7 cellular contexts compared by ENCODE assay signal in genomic region chr2:234500394-234501006, GRCh38. TPM values are rescaled to one million over a fixed set of nuclear protein-coding genes. Genes with fewer than 3 reads are reported as not detected.
DNase-seq lines count a peak whose midpoint lies in the region; TF ChIP-seq lines count a peak whose summit lies in the region.

No MANE protein-coding gene starts in this region.

- peak; percentile 40 for DNase-seq in NCI-H1105 (lab: John Stamatoyannopoulos, UW)
- DNase-seq in UCSD-AML1 (lab: John Stamatoyannopoulos, UW; ENCODE audit: unreplicated experiment), result peak; percentile 35
- DNase-seq in mammary epithelial cell, result peak; percentile 47
- DNase-seq in left kidney (ENCODE audit: low read depth, low spot score), result peak; percentile 88
- peak; percentile 74 for DNase-seq in stimulated activated CD8-positive, alpha-beta memory T cell treated with anti-CD3 and anti-CD28 coated beads, Interleukin-4, amount 100 ng/mL, for 48 hours

- peak overlapping the region; percentile 33 for H2AFZ ChIP-seq in mammary epithelial cell (ENCODE audit: low read depth, low read length)

- H3K4me3 ChIP-seq in HEK293 (ENCODE audit: low read depth, low read length) (no peak overlapping the region), mammary epithelial cell (replicated peaks in 1 of 3; ENCODE audit: insufficient read depth in 1 of 3, low read depth in 2 of 3, low read length in 3 of 3) (no peak overlapping the region)

- in situ Hi-C loops in mammary epithelial cell (cut with MboI; ENCODE audit: low sequenced_read_pairs in 2 of 2), result loop anchor here in 1 of 2 donors (10.0 kb wide), 1 partner anchor 516 kb away; no protein-coding TSS in a partner anchor

- no peak overlapping the region for H3K4me2 ChIP-seq in mammary epithelial cell (ENCODE audit: insufficient read depth, low read depth, low read length)

- dilution Hi-C loops in mammary epithelial cell (cut with HindIII; ENCODE audit: low sequenced_read_pairs), result loop anchor here (5.0 to 10.0 kb wide), 4 partner anchors 253 to 536 kb away; no protein-coding TSS in a partner anchor

- no peak overlapping the region for H3K27ac ChIP-seq in HEK293 (ENCODE audit: extremely low read depth, low read depth, low read length)
- no peak overlapping the region for H3K27ac ChIP-seq in mammary epithelial cell (ENCODE audit: insufficient read depth, low read depth, low read length)

- intact Hi-C loops in mammary epithelial cell (cut with micrococcal nuclease), result loop anchor here (1.0 to 5.0 kb wide), 7 partner anchors 45 to 643 kb away; no protein-coding TSS in a partner anchor

- H3K4me1 ChIP-seq in HEK293 (ENCODE audit: control insufficient read depth, insufficient read depth, low read length) (peaks cover 12% of the 10 kb centered on the region), mammary epithelial cell (ENCODE audit: insufficient read depth, low read length) (peaks cover 31% of the 10 kb centered on the region)

- H4K20me1 ChIP-seq in mammary epithelial cell (ENCODE audit: insufficient read depth, low read length), result no peaks in the 10 kb centered on the region

- H3K9ac ChIP-seq in mammary epithelial cell (ENCODE audit: insufficient read depth, low read length), result no peak overlapping the region

- no peaks in the 10 kb centered on the region for H3K27me3 ChIP-seq in mammary epithelial cell (ENCODE audit: insufficient read depth, low read length)

- H3K79me2 ChIP-seq in mammary epithelial cell (ENCODE audit: insufficient read depth, low read length), result peaks cover 13% of the 10 kb centered on the region

- TF ChIP-seq CTCF in GM12873 (IDR thresholded peaks at IDR 0.05; ENCODE audit: insufficient read depth, low read depth, low read length, missing control alignments), result peak; percentile 71
- TF ChIP-seq CTCF in HEK293 (tag by site-specific recombination; IDR thresholded peaks at IDR 0.05), result no peak
- TF ChIP-seq CTCF in mammary epithelial cell (conservative IDR thresholded peaks at IDR 0.05 in 1 of 2, IDR thresholded peaks at IDR 0.05 in 1 of 2; ENCODE audit: extremely low read depth in 1 of 2, insufficient read depth in 1 of 2, low read depth in 1 of 2, low read length in 2 of 2), result peak; percentile 54 to 73

- BruUV-seq in mammary epithelial cell (replicated peaks; lab: Mats Ljungman, UMichigan), result no TSS peak

- 64% methylated on average over 9 of the region's 9 CpGs for WGBS in mammary epithelial cell (ENCODE audit: low coverage, missing lambda C conversion rate)

- H3K9me3 ChIP-seq in HEK293 (ENCODE audit: control insufficient read depth, insufficient read depth, low read depth, low read length) (no peaks in the 10 kb centered on the region), mammary epithelial cell (replicated peaks; ENCODE audit: insufficient read depth, low read length) (no peaks in the 10 kb centered on the region)

- POLR2A ChIA-PET in HEK293 (lab: Yijun Ruan, JAX), result no interaction called here

- H3K36me3 ChIP-seq in HEK293 (ENCODE audit: control insufficient read depth in 2 of 2, insufficient read depth in 1 of 2, low read length in 2 of 2), result no peaks in the 10 kb centered on the region
- H3K36me3 ChIP-seq in mammary epithelial cell (ENCODE audit: insufficient read depth, low read length), result no peaks in the 10 kb centered on the region

- CTCF ChIA-PET in HEK293 (lab: Yijun Ruan, JAX), result interaction anchor here (0.5 to 2.7 kb wide), 12 partner anchors 9 to 658 kb away, joined by 3 to 16 read pairs (median 5); no protein-coding TSS in a partner anchor
- CTCF ChIA-PET in mammary epithelial cell (lab: Charles Lee; ENCODE audit: low non-redundant PET), result interaction anchor here (0.7 kb wide), 1 partner anchor 210 kb away, joined by 3 read pairs; no protein-coding TSS in a partner anchor

TF ChIP-seq in HEK293, 187 proteins besides CTCF, POLR2A, EP300 and RAD21:
- TF ChIP-seq PRDM2 (tag by site-specific recombination; IDR thresholded peaks at IDR 0.05; ENCODE audit: borderline replicate concordance) (no peak), ZNF654 (tag by site-specific recombination; IDR thresholded peaks at IDR 0.05; ENCODE audit: low read depth) (peak; percentile 77)

RNA-seq across cellular contexts. Expression of gene ARL4C, which starts 3.6 kb away (rescaled TPM):
- 10 to 100 TPM; 94.2 to 98.9 TPM for total RNA-seq in mammary epithelial cell
- polyA plus RNA-seq in mammary epithelial cell, result 64.9 TPM
- polyA minus RNA-seq in mammary epithelial cell, result 59.3 TPM

Comparison
In these comparisons a context has a peak if more than half of its experiments do, and no peak if none do; other contexts are left out.
1. DNase-seq: peak in every context shown above with its lines; median percentile 88 in left kidney; 74 in stimulated activated CD8-positive, alpha-beta memory T cell treated with anti-CD3 and anti-CD28 coated beads, Interleukin-4, amount 100 ng/mL, for 48 hours; 47 in mammary epithelial cell; 40 in NCI-H1105; 35 in UCSD-AML1.